8 cellular contexts compared by ENCODE assay signal in the genomic region with DNA sequence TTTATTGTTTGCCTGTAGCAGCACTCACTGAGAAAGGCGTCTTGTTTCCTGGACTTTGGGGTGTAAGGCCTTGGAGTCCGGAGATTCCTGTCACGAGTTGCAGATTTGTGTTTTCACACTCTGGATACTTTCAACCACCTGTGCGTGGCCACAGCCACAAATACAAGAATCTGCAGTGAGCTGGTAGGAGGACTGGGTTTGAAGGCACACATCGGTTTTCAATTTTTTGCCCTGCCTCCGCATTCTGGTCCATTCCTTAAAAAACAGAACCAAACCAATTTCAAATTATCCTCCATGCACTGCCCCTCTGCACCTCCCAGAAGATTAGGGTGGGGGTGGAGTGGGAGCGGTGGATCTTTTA. TPM values are rescaled to one million over a fixed set of nuclear protein-coding genes. Genes with fewer than 3 reads are reported as not detected.
DNase-seq lines count a peak whose midpoint lies in the region; ATAC-seq, FAIRE-seq and TF ChIP-seq lines count a peak whose summit lies in the region.

No MANE protein-coding gene starts in this region.

- peak overlapping the region; percentile 82 to 94 for H3K4me3 ChIP-seq in gastroesophageal sphincter

- TF ChIP-seq EP300 in gastroesophageal sphincter (IDR thresholded peaks at IDR 0.05): no peak

- ATAC-seq in HG03439 (IDR thresholded peaks at IDR 0.05; ENCODE audit: unreplicated experiment) (peak; percentile 7), gastroesophageal sphincter (no peak), HG02763 (IDR thresholded peaks at IDR 0.05; ENCODE audit: unreplicated experiment) (no peak)
- no peak for ATAC-seq in activated CD8-positive, alpha-beta memory T cell treated with anti-CD3 and anti-CD28 coated beads, Interleukin-2, amount 10 ng/mL, durations not matched to agents 7 days and 5 days

- H3K36me3 Mint-ChIP-seq in activated CD8-positive, alpha-beta memory T cell treated with anti-CD3 and anti-CD28 coated beads, Interleukin-2, amount 10 ng/mL, durations not matched to agents 7 days and 5 days: peaks cover 17% of the 10 kb centered on the region

- no peak for FAIRE-seq in H54 (lab: Jason Lieb, UNC)

- no peaks in the 10 kb centered on the region for H3K9me3 Mint-ChIP-seq in activated CD8-positive, alpha-beta memory T cell treated with anti-CD3 and anti-CD28 coated beads, Interleukin-2, amount 10 ng/mL, durations not matched to agents 7 days and 5 days (ENCODE audit: low read depth)

- H3K27ac ChIP-seq in gastroesophageal sphincter: peak overlapping the region; percentile 84 to 87 (median 86)

- no peaks in the 10 kb centered on the region for H3K27me3 Mint-ChIP-seq in activated CD8-positive, alpha-beta memory T cell treated with anti-CD3 and anti-CD28 coated beads, Interleukin-2, amount 10 ng/mL, durations not matched to agents 7 days and 5 days

- H3K36me3 ChIP-seq in gastroesophageal sphincter: no peaks in the 10 kb centered on the region

- peak overlapping the region; percentile 90 for H3K4me3 Mint-ChIP-seq in activated CD8-positive, alpha-beta memory T cell treated with anti-CD3 and anti-CD28 coated beads, Interleukin-2, amount 10 ng/mL, durations not matched to agents 7 days and 5 days

- DNase-seq in EL (peak; percentile 2), pons (ENCODE audit: low spot score) (peak; percentile 35), H54 (ENCODE audit: insufficient read length, low spot score) (no peak), NCI-H2196 (lab: John Stamatoyannopoulos, UW; ENCODE audit: unreplicated experiment) (no peak)
- DNase-seq in activated CD8-positive, alpha-beta memory T cell treated with anti-CD3 and anti-CD28 coated beads, Interleukin-2, amount 10 ng/mL, durations not matched to agents 7 days and 5 days: peak; percentile 46

- peaks cover 33% of the 10 kb centered on the region for H3K4me1 Mint-ChIP-seq in activated CD8-positive, alpha-beta memory T cell treated with anti-CD3 and anti-CD28 coated beads, Interleukin-2, amount 10 ng/mL, durations not matched to agents 7 days and 5 days

- H3K27me3 ChIP-seq in gastroesophageal sphincter: no peaks in the 10 kb centered on the region

- CTCF ChIA-PET in activated CD8-positive, alpha-beta memory T cell treated with anti-CD3 and anti-CD28 coated beads, Interleukin-2, amount 10 ng/mL, durations not matched to agents 7 days and 5 days (lab: Charles Lee): interaction anchor here (1.3 kb wide), 1 partner anchor 25 kb away, joined by 3 read pairs; no protein-coding TSS in a partner anchor

- no peak for TF ChIP-seq POLR2A in gastroesophageal sphincter (IDR thresholded peaks at IDR 0.05)
- TF ChIP-seq POLR2A in H54 (IDR thresholded peaks at IDR 0.05; ENCODE audit: low read depth, low read length): no peak

- H3K27ac Mint-ChIP-seq in activated CD8-positive, alpha-beta memory T cell treated with anti-CD3 and anti-CD28 coated beads, Interleukin-2, amount 10 ng/mL, durations not matched to agents 7 days and 5 days: peak overlapping the region; percentile 88

- peaks cover 0 to 30% (median 5%) of the 10 kb centered on the region in 3 donors for H3K4me1 ChIP-seq in gastroesophageal sphincter

- H3K9me3 ChIP-seq in gastroesophageal sphincter: no peaks in the 10 kb centered on the region

- no peak for TF ChIP-seq CTCF in gastroesophageal sphincter (IDR thresholded peaks at IDR 0.05)

- 0 to 2% methylated on average over 6 to 7 of the region's 7 CpGs for WGBS in gastroesophageal sphincter (ENCODE audit: low coverage in 1 of 2), 2 donors

RNA-seq across cellular contexts. Expression of gene EXOC4, which starts 0.6 kb away (rescaled TPM):
- 10 to 100 TPM; 68.6 to 88.3 TPM for total RNA-seq in activated CD8-positive, alpha-beta memory T cell treated with anti-CD3 and anti-CD28 coated beads, Interleukin-2, amount 10 ng/mL, durations not matched to agents 7 days and 5 days
- 10 to 100 TPM; 46.3 to 85.8 (median 51.9) TPM for total RNA-seq in gastroesophageal sphincter

Comparison
In these comparisons a context has a peak if more than half of its experiments do, and no peak if none do; other contexts are left out.
1. DNase-seq: peak in EL (single experiment), activated CD8-positive, alpha-beta memory T cell treated with anti-CD3 and anti-CD28 coated beads, Interleukin-2, amount 10 ng/mL, durations not matched to agents 7 days and 5 days (single experiment) and pons (single experiment); none in H54 (single experiment) and NCI-H2196 (single experiment).